21 cellular contexts compared by ENCODE assay signal in genomic region chr5:76476639-76477038, GRCh38.
A peak's percentile ranks its signal among the peaks of the same experiment; 100 is the strongest.
DNase-seq lines count a peak whose midpoint lies in the region; ATAC-seq and TF ChIP-seq lines count a peak whose summit lies in the region.
"Had no signal": no experiment of that assay in that cellular context is flagged by ENCODE, and none has a peak within 500 bp of the region (broad histone marks: within the 10 kb centered on the region; RNA-seq: fewer than 3 reads in every experiment).

No MANE protein-coding gene starts in this region.

- H3K27me3 Mint-ChIP-seq in activated T-cell treated with anti-CD3 and anti-CD28 coated beads, Interleukin-2, amount 50 U/mL, for 24 hours, result no peaks in the 10 kb centered on the region
- H3K27me3 Mint-ChIP-seq in activated T-cell treated with anti-CD3 and anti-CD28 coated beads, Interleukin-2, amount 50 U/mL, for 4 hours (ENCODE audit: low read depth), result no peaks in the 10 kb centered on the region
- H3K27me3 Mint-ChIP-seq in activated T-helper 17 cell treated with anti-CD3 and anti-CD28 coated beads, Interleukin-2, amount 50 U/mL, for 72 hours, result no peaks in the 10 kb centered on the region

- peaks cover 2% of the 10 kb centered on the region for H3K9me3 Mint-ChIP-seq in activated T-cell treated with anti-CD3 and anti-CD28 coated beads, Interleukin-2, amount 50 U/mL, for 24 hours
- H3K9me3 Mint-ChIP-seq in activated T-cell treated with anti-CD3 and anti-CD28 coated beads, Interleukin-2, amount 50 U/mL, for 4 hours, result no peaks in the 10 kb centered on the region
- H3K9me3 Mint-ChIP-seq in activated T-helper 17 cell treated with anti-CD3 and anti-CD28 coated beads, Interleukin-2, amount 50 U/mL, for 72 hours, result peaks cover 5% of the 10 kb centered on the region
- H3K9me3 Mint-ChIP-seq: CD8-positive, alpha-beta T cell had no signal

- H3K9ac ChIP-seq in mucosa of stomach (ENCODE audit: low read length), result peak overlapping the region; percentile 5
- H3K9ac ChIP-seq: GM23248 had no signal

- peak overlapping the region; percentile 75 to 87 (median 84) for H3K27ac ChIP-seq in stomach
- H3K27ac ChIP-seq: GM23248, RWPE1 had no signal

- H3K4me3 ChIP-seq in mucosa of stomach (ENCODE audit: low read length) (no peak overlapping the region), stomach (no peak overlapping the region)
- H3K4me3 ChIP-seq: GM12878, GM23248 had no signal

- H3K36me3 Mint-ChIP-seq in activated T-cell treated with anti-CD3 and anti-CD28 coated beads, Interleukin-2, amount 50 U/mL, for 24 hours (ENCODE audit: low read depth), result no peaks in the 10 kb centered on the region
- H3K36me3 Mint-ChIP-seq in activated T-cell treated with anti-CD3 and anti-CD28 coated beads, Interleukin-2, amount 50 U/mL, for 4 hours (ENCODE audit: insufficient read depth), result peaks cover 10% of the 10 kb centered on the region
- H3K36me3 Mint-ChIP-seq in activated T-helper 17 cell treated with anti-CD3 and anti-CD28 coated beads, Interleukin-2, amount 50 U/mL, for 72 hours (ENCODE audit: low read depth), result peaks cover 8% of the 10 kb centered on the region

- no peak for TF ChIP-seq CTCF in stomach (IDR thresholded peaks at IDR 0.05)

- H3K4me1 Mint-ChIP-seq in activated T-cell treated with anti-CD3 and anti-CD28 coated beads, Interleukin-2, amount 50 U/mL, for 24 hours (ENCODE audit: low read depth), result peaks cover 83% of the 10 kb centered on the region
- peaks cover 76% of the 10 kb centered on the region for H3K4me1 Mint-ChIP-seq in activated T-cell treated with anti-CD3 and anti-CD28 coated beads, Interleukin-2, amount 50 U/mL, for 4 hours (ENCODE audit: low read depth)
- H3K4me1 Mint-ChIP-seq in activated T-helper 17 cell treated with anti-CD3 and anti-CD28 coated beads, Interleukin-2, amount 50 U/mL, for 72 hours, result peaks cover 58% of the 10 kb centered on the region

- 49 to 72% (median 58%) methylated on average over 2 of the region's 2 CpGs for WGBS in stomach, 5 donors

- peaks cover 83% of the 10 kb centered on the region for H3K4me1 ChIP-seq in mucosa of stomach (ENCODE audit: control insufficient read depth, insufficient read depth, low read length)
- peaks cover 14 to 86% (median 45%) of the 10 kb centered on the region in 4 donors for H3K4me1 ChIP-seq in stomach

- no peak for TF ChIP-seq POLR2A in stomach (IDR thresholded peaks at IDR 0.05)

- no peak overlapping the region for H3K4me3 Mint-ChIP-seq in activated T-cell treated with anti-CD3 and anti-CD28 coated beads, Interleukin-2, amount 50 U/mL, for 24 hours
- no peak overlapping the region for H3K4me3 Mint-ChIP-seq in activated T-cell treated with anti-CD3 and anti-CD28 coated beads, Interleukin-2, amount 50 U/mL, for 4 hours
- H3K4me3 Mint-ChIP-seq in activated T-helper 17 cell treated with anti-CD3 and anti-CD28 coated beads, Interleukin-2, amount 50 U/mL, for 72 hours, result peak overlapping the region; percentile 31
- H3K4me3 Mint-ChIP-seq: CD8-positive, alpha-beta T cell had no signal

- H3K27ac Mint-ChIP-seq in activated T-cell treated with anti-CD3 and anti-CD28 coated beads, Interleukin-2, amount 50 U/mL, for 24 hours, result peak overlapping the region; percentile 51
- peak overlapping the region; percentile 22 for H3K27ac Mint-ChIP-seq in activated T-helper 17 cell treated with anti-CD3 and anti-CD28 coated beads, Interleukin-2, amount 50 U/mL, for 72 hours

- intact Hi-C loops in stomach (cut with DNase I; ENCODE audit: low total_unique reads) (no loop called here), left colon (cut with DNase I, micrococcal nuclease) (no loop called here)

- DNase-seq in activated T-cell treated with anti-CD3 and anti-CD28 coated beads, Interleukin-2, amount 50 U/mL, for 24 hours, result no peak
- DNase-seq in activated T-cell treated with anti-CD3 and anti-CD28 coated beads, Interleukin-2, amount 50 U/mL, for 4 hours, result no peak
- no peak for DNase-seq in stomach
- DNase-seq in NCI-H524 treated with DMSO at 0.1 percent for 48 hours (lab: John Stamatoyannopoulos, UW), result no peak
- no peak for DNase-seq in left colon
- DNase-seq: CD8-positive, alpha-beta T cell; DND-41; GM23248; KG1; NCI-H1417 treated with DMSO at 0.1 percent for 48 hours; NCI-H1930; NCI-H2171; NCI-H446 treated with DMSO at 0.1 percent for 48 hours; NCI-H774 had no signal

- ATAC-seq in activated T-cell treated with anti-CD3 and anti-CD28 coated beads, Interleukin-2, amount 50 U/mL, for 4 hours, result no peak
- ATAC-seq in activated T-helper 17 cell treated with anti-CD3 and anti-CD28 coated beads, Interleukin-2, amount 50 U/mL, for 72 hours (replicated peaks), result no peak
- ATAC-seq in esophagus mucosa, result no peak
- ATAC-seq in left colon, result no peak
- ATAC-seq: CD8-positive, alpha-beta T cell; GM12878; HCT116; HepG2 had no signal

- TF ChIP-seq EP300 in stomach (IDR thresholded peaks at IDR 0.05), result no peak

- H3K36me3 ChIP-seq in mucosa of stomach (ENCODE audit: control insufficient read depth, insufficient read depth, low read length) (no peaks in the 10 kb centered on the region), stomach (no peaks in the 10 kb centered on the region)

- H3K27me3 ChIP-seq in mucosa of stomach (ENCODE audit: control insufficient read depth, insufficient read depth, low read length) (no peaks in the 10 kb centered on the region), stomach (no peaks in the 10 kb centered on the region)

- H3K9me3 ChIP-seq in mucosa of stomach (ENCODE audit: control insufficient read depth, low read length) (no peaks in the 10 kb centered on the region), stomach (no peaks in the 10 kb centered on the region)
